ENCODE assay signal across 13 cellular contexts in the genomic region with DNA sequence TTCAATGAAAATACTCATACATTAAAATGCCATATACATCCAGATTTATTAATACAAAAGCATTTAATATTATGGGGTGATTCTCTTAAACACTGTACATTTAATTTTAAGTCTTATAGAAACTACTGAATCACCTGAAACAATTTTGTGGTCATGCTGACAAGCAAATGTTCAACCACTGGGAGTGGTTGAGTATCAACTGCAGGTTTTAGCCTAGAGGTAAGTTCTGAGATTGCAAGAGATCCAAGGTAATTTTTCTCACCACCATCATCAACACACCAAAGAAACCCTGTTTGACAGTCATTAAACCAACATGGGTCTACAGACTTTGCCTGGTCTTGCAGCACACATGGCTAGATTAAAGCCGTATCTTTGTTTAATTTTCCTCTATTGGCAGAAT.
DNase-seq lines count a peak whose midpoint lies in the region; ATAC-seq and TF ChIP-seq lines count a peak whose summit lies in the region.
"Had no signal": no experiment of that assay in that cellular context is flagged by ENCODE, and none has a peak within 500 bp of the region (broad histone marks: within the 10 kb centered on the region; RNA-seq: fewer than 3 reads in every experiment).

No MANE protein-coding gene starts in this region.

- peak; percentile 57 for TF ChIP-seq CTCF in foreskin keratinocyte (conservative IDR thresholded peaks at IDR 0.05)

- peak overlapping the region; percentile 9 for H3K27ac ChIP-seq in foreskin keratinocyte
- H3K27ac ChIP-seq: testis, WERI-Rb-1 had no signal

- H3K4me1 ChIP-seq in foreskin keratinocyte: no peaks in the 10 kb centered on the region

- H3K27me3 ChIP-seq in foreskin keratinocyte: no peaks in the 10 kb centered on the region
- H3K27me3 ChIP-seq: testis had no signal

- ATAC-seq in GM18511 (IDR thresholded peaks at IDR 0.05; ENCODE audit: unreplicated experiment) (peak; percentile 87), GM21390 (IDR thresholded peaks at IDR 0.05; ENCODE audit: unreplicated experiment) (peak; percentile 71), HG03520 (IDR thresholded peaks at IDR 0.05; ENCODE audit: unreplicated experiment) (peak; percentile 88), foreskin keratinocyte (peak; percentile 86), GM18517 (IDR thresholded peaks at IDR 0.05; ENCODE audit: unreplicated experiment) (no peak)

- peak; percentile 40 to 78 for DNase-seq in foreskin keratinocyte
- no peak for DNase-seq in stimulated activated CD4-positive, alpha-beta T cell treated with anti-CD3 and anti-CD28 coated beads, Interleukin-2, amount 100 ng/mL, for 48 hours
- DNase-seq in DMS79 (lab: John Stamatoyannopoulos, UW): no peak
- DNase-seq: activated naive CD8-positive, alpha-beta T cell treated with anti-CD3 and anti-CD28 coated beads for 36 hours; effector memory CD4-positive, alpha-beta T cell; KG1; stimulated activated CD4-positive, alpha-beta T cell treated with anti-CD3 and anti-CD28 coated beads, Interleukin-4, amount 100 ng/mL, for 1 hour; testis; WERI-Rb-1 had no signal

Comparison
In these comparisons a context has a peak if more than half of its experiments do, and no peak if none do; other contexts are left out.
1. DNase-seq: peak in foreskin keratinocyte (2 of 2); none in stimulated activated CD4-positive, alpha-beta T cell treated with anti-CD3 and anti-CD28 coated beads, Interleukin-2, amount 100 ng/mL, for 48 hours (0 of 2) and DMS79 (single experiment).